24 cellular contexts compared by ENCODE assay signal in the genomic region with DNA sequence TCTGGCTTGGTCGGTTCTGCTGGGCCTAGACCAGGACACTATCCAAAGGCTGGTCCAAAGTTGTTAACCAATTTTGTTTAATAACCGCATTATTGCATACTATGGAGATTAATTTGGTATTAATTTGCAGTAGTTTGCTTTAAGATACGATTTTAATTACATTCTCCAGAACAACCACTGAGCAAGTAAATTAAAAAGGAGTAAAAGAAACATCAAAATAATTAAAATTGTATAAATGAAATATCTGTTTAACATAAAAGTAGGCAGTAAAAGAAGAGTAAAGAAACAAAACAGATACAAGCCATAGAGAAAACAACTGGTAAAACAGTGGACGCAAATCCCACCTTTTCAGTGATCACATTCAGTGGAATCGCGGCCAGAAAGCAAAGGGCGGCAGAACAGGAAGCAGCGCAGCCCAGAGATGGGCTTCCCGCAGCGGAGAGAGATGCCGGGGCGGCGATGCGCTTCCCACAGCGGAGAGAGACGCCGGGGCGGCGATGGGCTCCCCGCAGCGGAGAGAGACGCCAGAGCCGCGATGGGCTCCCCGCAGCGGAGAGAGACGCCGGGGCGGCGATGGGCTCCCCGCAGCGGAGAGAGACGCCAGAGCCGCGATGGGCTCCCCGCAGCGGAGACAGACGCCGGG.
DNase-seq lines count a peak whose midpoint lies in the region; ATAC-seq and TF ChIP-seq lines count a peak whose summit lies in the region.
"Had no signal": no experiment of that assay in that cellular context is flagged by ENCODE, and none has a peak within 500 bp of the region (broad histone marks: within the 10 kb centered on the region; RNA-seq: fewer than 3 reads in every experiment).

No MANE protein-coding gene starts in this region.

- intact Hi-C loops in CD4-positive, alpha-beta T cell (cut with DNase I, micrococcal nuclease), result no loop called here

- H3K27me3 ChIP-seq in CD4-positive, alpha-beta T cell (ENCODE audit: control insufficient read depth, insufficient read depth, low read length), result no peaks in the 10 kb centered on the region
- H3K27me3 ChIP-seq in H7 (ENCODE audit: control insufficient read depth, insufficient read depth, low read length) (peaks cover 11% of the 10 kb centered on the region), endodermal cell (ENCODE audit: control insufficient read depth, insufficient read depth, low read length, poor library complexity, severe bottlenecking) (peaks cover 79% of the 10 kb centered on the region)

- CTCF ChIA-PET in CD4-positive, alpha-beta T cell (lab: Charles Lee), result no interaction called here

- no peaks in the 10 kb centered on the region for H3K36me3 Mint-ChIP-seq in CD4-positive, alpha-beta T cell (ENCODE audit: low read depth)
- peaks cover 8% of the 10 kb centered on the region for H3K36me3 Mint-ChIP-seq in endodermal cell (ENCODE audit: low read depth)
- H3K36me3 Mint-ChIP-seq: CD4-positive, alpha-beta memory T cell had no signal

- DNase-seq in CD4-positive, alpha-beta T cell, result peak in 1 of 10 experiments; percentile 4
- DNase-seq in H7, result peak; percentile 75
- peak; percentile 54 for DNase-seq in endodermal cell
- DNase-seq: activated CD4-positive, alpha-beta T cell treated with anti-CD3 and anti-CD28 coated beads, Interleukin-2, amount 10 ng/mL, durations not matched to agents 24 days and 14 days; activated CD8-positive, alpha-beta memory T cell treated with anti-CD3 and anti-CD28 coated beads, Interleukin-2, amount 50 U/mL, for 48 hours; activated gamma-delta T cell treated with Interleukin-2 at 50 U/mL for 16 hours; CD4-positive, alpha-beta memory T cell; DMS53; GF-D8; Kasumi-1; left ventricle myocardium superior; NCI-H187 treated with DMSO at 0.1 percent for 48 hours; NCI-H345; NCI-H774; stimulated activated CD4-positive, alpha-beta T cell treated with anti-CD3 and anti-CD28 coated beads, Interleukin-2, amount 100 ng/mL, for 48 hours; stimulated activated naive CD4-positive, alpha-beta T cell treated with Interleukin-2 at 50 U/mL for 16 hours; SW 1271 had no signal

- H3K27ac ChIP-seq in CD4-positive, alpha-beta T cell (ENCODE audit: low read depth, low read length), result no peak overlapping the region
- no peak overlapping the region for H3K27ac ChIP-seq in endodermal cell (ENCODE audit: low read depth, low read length)
- no peak overlapping the region for H3K27ac ChIP-seq in mesodermal cell (ENCODE audit: low read depth, low read length, severe bottlenecking)
- H3K27ac ChIP-seq: psoas muscle, thoracic aorta had no signal

- H3K4me1 ChIP-seq in endodermal cell (ENCODE audit: control insufficient read depth, insufficient read depth, low read length) (no peaks in the 10 kb centered on the region), mesodermal cell (ENCODE audit: control insufficient read depth, insufficient read depth, low read length, poor library complexity, severe bottlenecking) (no peaks in the 10 kb centered on the region)
- H3K4me1 ChIP-seq: psoas muscle had no signal

- no peak overlapping the region for H3K27ac Mint-ChIP-seq in CD4-positive, alpha-beta T cell
- H3K27ac Mint-ChIP-seq in endodermal cell, result no peak overlapping the region
- H3K27ac Mint-ChIP-seq: activated CD4-positive, alpha-beta T cell treated with anti-CD3 and anti-CD28 coated beads, Interleukin-2, amount 10 ng/mL, durations not matched to agents 24 days and 14 days had no signal

- no peaks in the 10 kb centered on the region for H3K9me3 ChIP-seq in CD4-positive, alpha-beta T cell (ENCODE audit: control insufficient read depth, low read length)
- H3K9me3 ChIP-seq in endodermal cell (ENCODE audit: control insufficient read depth, low read length) (peaks cover 7% of the 10 kb centered on the region), mesodermal cell (ENCODE audit: control insufficient read depth, low read length) (no peaks in the 10 kb centered on the region)
- H3K9me3 ChIP-seq: psoas muscle, thoracic aorta had no signal

- peaks cover 62% of the 10 kb centered on the region for H3K27me3 Mint-ChIP-seq in CD4-positive, alpha-beta T cell
- peaks cover 88% of the 10 kb centered on the region for H3K27me3 Mint-ChIP-seq in endodermal cell (ENCODE audit: insufficient read depth)

- peak overlapping the region; percentile 85 for H3K4me3 Mint-ChIP-seq in CD4-positive, alpha-beta T cell
- H3K4me3 Mint-ChIP-seq in endodermal cell, result no peak overlapping the region
- H3K4me3 Mint-ChIP-seq: activated CD4-positive, alpha-beta T cell treated with anti-CD3 and anti-CD28 coated beads, Interleukin-2, amount 10 ng/mL, durations not matched to agents 24 days and 14 days had no signal

- POLR2A ChIA-PET in CD4-positive, alpha-beta T cell (lab: Charles Lee), result no interaction called here

- H3K4me3 ChIP-seq in H7 (ENCODE audit: insufficient read depth, low read depth, low read length) (no peak overlapping the region), endodermal cell (ENCODE audit: low read length) (peak overlapping the region; percentile 58), mesodermal cell (ENCODE audit: extremely low read depth, insufficient read depth, low read length, poor library complexity, severe bottlenecking) (peak overlapping the region; percentile 14)
- H3K4me3 ChIP-seq: psoas muscle, smooth muscle cell, thoracic aorta had no signal

- H3K36me3 ChIP-seq in H7 (replicated peaks; ENCODE audit: control insufficient read depth, insufficient read depth, low read length), result no peaks in the 10 kb centered on the region
- H3K36me3 ChIP-seq in endodermal cell (ENCODE audit: control insufficient read depth, insufficient read depth, low read length), result no peaks in the 10 kb centered on the region
- H3K36me3 ChIP-seq in mesodermal cell (ENCODE audit: control insufficient read depth, insufficient read depth, low read length), result no peaks in the 10 kb centered on the region
- H3K36me3 ChIP-seq: thoracic aorta had no signal

- no peaks in the 10 kb centered on the region for H3K9me3 Mint-ChIP-seq in CD4-positive, alpha-beta T cell
- H3K9me3 Mint-ChIP-seq in endodermal cell, result peaks cover 35% of the 10 kb centered on the region
- H3K9me3 Mint-ChIP-seq: activated CD4-positive, alpha-beta T cell treated with anti-CD3 and anti-CD28 coated beads, Interleukin-2, amount 10 ng/mL, durations not matched to agents 24 days and 14 days had no signal

- ATAC-seq in CD4-positive, alpha-beta T cell (ENCODE audit: poor library complexity), result peak; percentile 29
- no peak for ATAC-seq in HG03175 (IDR thresholded peaks at IDR 0.05; ENCODE audit: unreplicated experiment)
- no peak for ATAC-seq in HG03196 (IDR thresholded peaks at IDR 0.05; ENCODE audit: unreplicated experiment)
- ATAC-seq in GM19463 (IDR thresholded peaks at IDR 0.05; ENCODE audit: unreplicated experiment), result no peak
- ATAC-seq: left ventricle myocardium superior, psoas muscle had no signal

- 12 to 13% methylated on average over 6 to 36 of the region's 39 CpGs for WGBS in endodermal cell (ENCODE audit: insufficient coverage in 1 of 2, insufficient read length in 1 of 2), 2 experiments
- 10 to 36% methylated on average over 6 to 16 of the region's 39 CpGs for WGBS in mesodermal cell (ENCODE audit: insufficient coverage in 2 of 2), 2 experiments

- no peak for TF ChIP-seq CTCF in CD4-positive, alpha-beta T cell (IDR thresholded peaks at IDR 0.05)
- no peak for TF ChIP-seq CTCF in endodermal cell (conservative IDR thresholded peaks at IDR 0.05)

- no peaks in the 10 kb centered on the region for H3K4me1 Mint-ChIP-seq in CD4-positive, alpha-beta T cell (ENCODE audit: low read depth)
- H3K4me1 Mint-ChIP-seq in endodermal cell, result no peaks in the 10 kb centered on the region
- H3K4me1 Mint-ChIP-seq: activated CD4-positive, alpha-beta T cell treated with anti-CD3 and anti-CD28 coated beads, Interleukin-2, amount 10 ng/mL, durations not matched to agents 24 days and 14 days had no signal

- H3K9ac ChIP-seq in endodermal cell (ENCODE audit: extremely low read depth, low read length, poor library complexity, severe bottlenecking), result no peak overlapping the region
